In genomic region chr15:58361291-58361759, GRCh38 we compare ENCODE assay signal across 1 cellular context.
A peak's percentile ranks its signal among the peaks of the same experiment; 100 is the strongest.
TF ChIP-seq lines count a peak whose summit lies in the region.

No MANE protein-coding gene starts in this region.

TF ChIP-seq in K562, 482 proteins besides CTCF, POLR2A, EP300 and RAD21 (continued from another document):
- TF ChIP-seq TRIM24 (IDR thresholded peaks at IDR 0.05): 0 out of 4 replicates have a peak, but pooled peaks of 1 of the 2 experiments have one; percentile 28
- TF ChIP-seq ZNF79 (CRISPR knock-in tag; IDR thresholded peaks at IDR 0.05; ENCODE audit: low read depth): no peak
- TF ChIP-seq FOXK2 (conservative IDR thresholded peaks at IDR 0.05 in 1 of 2, IDR thresholded peaks at IDR 0.05 in 1 of 2; ENCODE audit: low read depth in 2 of 2): no peak
- no peak for TF ChIP-seq SRSF7 (optimal IDR thresholded peaks at IDR 0.05; ENCODE audit: low read depth, low read length)
- TF ChIP-seq HMBOX1 (IDR thresholded peaks at IDR 0.05): no peak
